ENCODE assay signal across 1 cellular context in the genomic region with DNA sequence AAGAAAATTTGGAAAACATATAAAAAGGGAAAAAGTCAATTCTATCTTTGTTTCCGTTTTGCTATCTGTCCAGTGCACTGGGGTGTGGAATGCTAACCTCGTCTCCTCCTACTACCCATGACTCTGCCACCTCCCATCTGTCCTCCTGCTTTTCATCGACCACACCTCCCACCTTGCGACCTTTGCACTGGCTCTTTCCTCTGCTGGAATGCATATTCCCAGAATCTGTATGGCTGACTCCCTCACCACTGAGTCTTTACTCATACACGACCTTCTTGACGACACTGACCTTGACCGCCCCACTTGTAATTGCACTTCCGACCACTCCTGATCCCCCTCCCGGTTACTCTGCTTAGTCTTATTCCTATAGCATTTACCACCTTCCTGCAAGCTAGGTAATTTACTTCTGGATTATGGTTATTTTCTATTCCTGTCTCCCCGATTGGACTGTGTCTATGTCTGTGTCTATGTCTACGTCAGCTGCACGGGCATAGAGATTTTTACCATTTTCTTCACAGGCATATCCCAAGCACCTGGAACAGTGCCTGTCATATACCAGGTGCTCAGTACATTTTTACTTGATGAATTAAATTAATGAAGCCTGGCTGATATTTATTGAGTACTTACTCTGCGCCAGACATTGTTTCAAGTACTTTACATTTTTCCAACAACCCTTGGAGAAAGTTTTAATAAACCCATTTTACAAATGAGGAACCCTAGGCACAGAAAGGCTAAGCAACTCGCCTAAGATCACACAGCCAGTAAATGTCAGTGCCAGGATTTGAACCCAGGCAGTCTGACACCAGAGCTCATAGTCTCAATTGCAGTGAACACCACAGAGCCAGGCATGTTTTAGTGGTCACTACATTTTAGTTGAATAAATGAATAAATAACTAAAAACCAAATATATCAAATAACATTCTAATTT.
TF ChIP-seq lines count a peak whose summit lies in the region.

No MANE protein-coding gene starts in this region.

TF ChIP-seq in K562, 482 proteins besides CTCF, POLR2A, EP300 and RAD21 (continued from another document):
- no peak for TF ChIP-seq ZBTB34 (CRISPR knock-in tag; IDR thresholded peaks at IDR 0.05)
- peak; percentile 62; the same call in 1 of the 2 replicates for TF ChIP-seq TEAD4 (IDR thresholded peaks at IDR 0.05; ENCODE audit: low read length)
- TF ChIP-seq TEAD4 (CRISPR knock-in tag; IDR thresholded peaks at IDR 0.05; ENCODE audit: borderline replicate concordance), result no peak
- TF ChIP-seq ZNF431 (CRISPR knock-in tag; IDR thresholded peaks at IDR 0.05), result no peak
- peak; percentile 33; the same call in 1 of the 2 replicates for TF ChIP-seq GABPB1 (CRISPR knock-in tag; IDR thresholded peaks at IDR 0.05)
- no peak for TF ChIP-seq L3MBTL2 (IDR thresholded peaks at IDR 0.05)
- no peak for TF ChIP-seq RBM14 (IDR thresholded peaks at IDR 0.05; ENCODE audit: borderline replicate concordance, insufficient read depth, low read depth, low read length)
- TF ChIP-seq, protein P1, sequence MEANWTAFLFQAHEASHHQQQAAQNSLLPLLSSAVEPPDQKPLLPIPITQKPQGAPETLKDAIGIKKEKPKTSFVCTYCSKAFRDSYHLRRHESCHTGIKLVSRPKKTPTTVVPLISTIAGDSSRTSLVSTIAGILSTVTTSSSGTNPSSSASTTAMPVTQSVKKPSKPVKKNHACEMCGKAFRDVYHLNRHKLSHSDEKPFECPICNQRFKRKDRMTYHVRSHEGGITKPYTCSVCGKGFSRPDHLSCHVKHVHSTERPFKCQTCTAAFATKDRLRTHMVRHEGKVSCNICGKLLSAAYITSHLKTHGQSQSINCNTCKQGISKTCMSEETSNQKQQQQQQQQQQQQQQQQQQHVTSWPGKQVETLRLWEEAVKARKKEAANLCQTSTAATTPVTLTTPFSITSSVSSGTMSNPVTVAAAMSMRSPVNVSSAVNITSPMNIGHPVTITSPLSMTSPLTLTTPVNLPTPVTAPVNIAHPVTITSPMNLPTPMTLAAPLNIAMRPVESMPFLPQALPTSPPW (CRISPR knock-in tag; IDR thresholded peaks at IDR 0.05), result 0 out of 2 replicates have a peak, but pooled peaks have one; percentile 16
- TF ChIP-seq NCOR1 (IDR thresholded peaks at IDR 0.05), result peak; percentile 44
- no peak for TF ChIP-seq ZNF395 (CRISPR knock-in tag; IDR thresholded peaks at IDR 0.05)
- no peak for TF ChIP-seq ZNF384 (IDR thresholded peaks at IDR 0.05; ENCODE audit: low read depth, low read length)
- no peak for TF ChIP-seq TRIM28 (IDR thresholded peaks at IDR 0.05)
